ENCODE assay signal across 1 cellular context in genomic region chr15:32908921-32909320, GRCh38.
TF ChIP-seq lines count a peak whose summit lies in the region.

No MANE protein-coding gene starts in this region.

TF ChIP-seq in GM12878, 131 proteins besides CTCF, POLR2A, EP300 and RAD21 (continued from another document):
- no peak for TF ChIP-seq CHD1 (IDR thresholded peaks at IDR 0.05; ENCODE audit: low read depth, low read length)
- no peak for TF ChIP-seq IKZF2 (IDR thresholded peaks at IDR 0.05)
- no peak for TF ChIP-seq ZBTB4 (CRISPR knock-in tag; IDR thresholded peaks at IDR 0.05)
- no peak for TF ChIP-seq RCOR1 (conservative IDR thresholded peaks at IDR 0.05; ENCODE audit: low read depth, low read length)
- no peak for TF ChIP-seq IRF5 (IDR thresholded peaks at IDR 0.05; ENCODE audit: borderline replicate concordance)
- TF ChIP-seq USF2 (IDR thresholded peaks at IDR 0.05; ENCODE audit: borderline replicate concordance, low read depth, low read length): no peak
- no peak for TF ChIP-seq SIN3A (IDR thresholded peaks at IDR 0.05; ENCODE audit: low read depth, low read length)
- no peak for TF ChIP-seq IRF4 (IDR thresholded peaks at IDR 0.05; ENCODE audit: low read depth, low read length)
